24 cellular contexts compared by ENCODE assay signal in genomic region chr6:158337332-158337731, GRCh38.
"Had no signal": no experiment of that assay in that cellular context is flagged by ENCODE, and none has a peak within 500 bp of the region (broad histone marks: within the 10 kb centered on the region; RNA-seq: fewer than 3 reads in every experiment).

No MANE protein-coding gene starts in this region.

- FAIRE-seq: endothelial cell of umbilical vein had no signal

- H3K4me3 ChIP-seq: adrenal gland, body of pancreas, cardiac muscle cell, heart right ventricle, mucosa of descending colon, spleen, testis, transverse colon had no signal

- H3K27me3 Mint-ChIP-seq: activated naive CD8-positive, alpha-beta T cell treated with anti-CD3 and anti-CD28 coated beads for 36 hours had no signal

- DNase-seq: activated CD4-positive, alpha-beta T cell treated with anti-CD3 and anti-CD28 coated beads for 48 hours; activated CD4-positive, alpha-beta T cell treated with anti-CD3 and anti-CD28 coated beads, Interleukin-2, amount 50 U/mL, for 48 hours; activated CD8-positive, alpha-beta memory T cell treated with anti-CD3 and anti-CD28 coated beads for 24 hours; activated effector memory CD4-positive, alpha-beta T cell treated with Interleukin-2 at 50 U/mL for 16 hours; activated naive CD4-positive, alpha-beta T cell treated with anti-CD3 and anti-CD28 coated beads for 36 hours; activated naive CD8-positive, alpha-beta T cell treated with anti-CD3 and anti-CD28 coated beads for 36 hours; adrenal gland; aorta; foreskin keratinocyte; heart right ventricle; left ventricle myocardium superior; mucosa of descending colon; right cardiac atrium; spleen; stimulated activated CD4-positive, alpha-beta T cell treated with anti-CD3 and anti-CD28 coated beads, Interleukin-2, amount 100 ng/mL, for 48 hours; stimulated activated naive CD4-positive, alpha-beta T cell treated with Interleukin-2 at 50 U/mL for 16 hours; testis; transverse colon had no signal

- H3K27ac Mint-ChIP-seq: activated naive CD4-positive, alpha-beta T cell treated with anti-CD3 and anti-CD28 coated beads for 36 hours; activated naive CD8-positive, alpha-beta T cell treated with anti-CD3 and anti-CD28 coated beads for 36 hours; nephron; T-helper 2 cell treated with Interferon-gamma antibody and Interleukin-4, amounts not matched to agents 5 μg/mL and 100 μg/mL, for 36 hours had no signal

- H3K4me3 Mint-ChIP-seq: activated naive CD4-positive, alpha-beta T cell treated with anti-CD3 and anti-CD28 coated beads for 36 hours; activated naive CD8-positive, alpha-beta T cell treated with anti-CD3 and anti-CD28 coated beads for 36 hours; nephron; T-helper 2 cell treated with Interferon-gamma antibody and Interleukin-4, amounts not matched to agents 5 μg/mL and 100 μg/mL, for 36 hours had no signal

- H3K4me1 Mint-ChIP-seq: nephron had no signal

- H3K27ac ChIP-seq: adrenal gland, cardiac muscle cell, foreskin keratinocyte, heart right ventricle, spleen, testis, transverse colon had no signal

- ATAC-seq: activated CD4-positive, CD25-positive, alpha-beta regulatory T cell treated with anti-CD3 and anti-CD28 coated beads, Interleukin-2, amount 50 U/mL, for 24 hours; body of pancreas; foreskin keratinocyte; heart right ventricle; left ventricle myocardium superior; mucosa of descending colon; right cardiac atrium had no signal

- H3K36me3 ChIP-seq: adrenal gland, cardiac muscle cell, transverse colon had no signal

- H3K27me3 ChIP-seq: adrenal gland, body of pancreas, cardiac muscle cell, foreskin keratinocyte, heart right ventricle, spleen, testis, transverse colon had no signal
